In genomic region chr20:45366631-45367030, GRCh38 we compare ENCODE assay signal across 1 cellular context.
TF ChIP-seq lines count a peak whose summit lies in the region.

No MANE protein-coding gene starts in this region.

TF ChIP-seq in GM12878, 131 proteins besides CTCF, POLR2A, EP300 and RAD21:
- no peak for TF ChIP-seq CHD4 (IDR thresholded peaks at IDR 0.05)
- TF ChIP-seq, protein P1, sequence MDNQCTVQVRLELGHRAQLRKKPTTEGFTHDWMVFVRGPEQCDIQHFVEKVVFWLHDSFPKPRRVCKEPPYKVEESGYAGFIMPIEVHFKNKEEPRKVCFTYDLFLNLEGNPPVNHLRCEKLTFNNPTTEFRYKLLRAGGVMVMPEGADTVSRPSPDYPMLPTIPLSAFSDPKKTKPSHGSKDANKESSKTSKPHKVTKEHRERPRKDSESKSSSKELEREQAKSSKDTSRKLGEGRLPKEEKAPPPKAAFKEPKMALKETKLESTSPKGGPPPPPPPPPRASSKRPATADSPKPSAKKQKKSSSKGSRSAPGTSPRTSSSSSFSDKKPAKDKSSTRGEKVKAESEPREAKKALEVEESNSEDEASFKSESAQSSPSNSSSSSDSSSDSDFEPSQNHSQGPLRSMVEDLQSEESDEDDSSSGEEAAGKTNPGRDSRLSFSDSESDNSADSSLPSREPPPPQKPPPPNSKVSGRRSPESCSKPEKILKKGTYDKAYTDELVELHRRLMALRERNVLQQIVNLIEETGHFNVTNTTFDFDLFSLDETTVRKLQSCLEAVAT (IDR thresholded peaks at IDR 0.05), result 0 out of 2 replicates have a peak, but pooled peaks have one; percentile 23
- TF ChIP-seq MTA2 (IDR thresholded peaks at IDR 0.05; ENCODE audit: low read depth), result no peak
